In the genomic region with DNA sequence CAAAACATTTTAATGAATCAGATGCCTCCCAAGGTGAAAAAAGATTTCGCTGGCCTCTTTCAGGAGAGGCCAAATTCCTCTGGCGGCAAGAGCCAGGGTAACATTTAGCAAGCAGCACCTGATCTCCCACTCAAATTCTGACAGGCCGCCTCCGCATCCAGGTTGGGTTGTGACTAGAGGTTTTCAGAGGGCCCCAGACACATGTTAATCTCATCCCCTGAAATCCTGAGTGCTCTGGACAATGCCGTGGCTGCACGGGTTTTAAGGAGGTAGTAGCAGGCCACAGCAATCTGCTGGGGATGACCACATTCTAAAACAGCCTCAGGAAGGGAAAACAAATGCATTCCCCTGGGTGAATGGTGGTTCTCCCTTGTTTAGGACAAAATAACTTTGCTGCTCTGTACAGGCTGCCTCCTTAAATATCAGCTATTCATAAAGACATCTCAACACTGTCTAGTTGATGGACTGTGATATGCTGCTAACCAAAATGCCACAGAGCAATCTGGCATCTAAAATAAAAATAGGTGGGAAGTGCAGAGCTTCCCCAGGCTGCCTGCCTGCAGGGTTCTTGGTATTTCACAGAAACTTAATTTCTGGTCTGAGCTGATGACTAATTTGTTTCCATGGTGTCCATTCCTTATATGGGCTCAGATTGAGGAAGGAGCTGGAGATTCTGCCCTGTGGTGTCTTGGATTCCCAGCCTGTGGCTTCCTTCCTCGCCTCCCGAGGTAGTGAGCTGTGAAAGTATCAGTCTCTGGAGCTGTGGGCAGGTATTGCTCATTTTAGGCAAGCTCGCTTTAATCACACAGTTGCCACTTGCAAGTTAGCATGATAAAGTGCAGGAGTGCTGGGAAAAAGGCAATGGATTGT, we compare ENCODE assay signal across 12 cellular contexts.
DNase-seq lines count a peak whose midpoint lies in the region; ATAC-seq and TF ChIP-seq lines count a peak whose summit lies in the region.
"Had no signal": no experiment of that assay in that cellular context is flagged by ENCODE, and none has a peak within 500 bp of the region (broad histone marks: within the 10 kb centered on the region; RNA-seq: fewer than 3 reads in every experiment).

No MANE protein-coding gene starts in this region.

- no peaks in the 10 kb centered on the region for H3K27me3 ChIP-seq in RWPE2 (ENCODE audit: insufficient read depth, poor library complexity, severe bottlenecking)
- H3K27me3 ChIP-seq: ascending aorta had no signal

- H3K36me3 ChIP-seq in RWPE2 (ENCODE audit: low read depth) = 0 out of 2 replicates have a peak, but pooled peaks cover 7% of the 10 kb centered on the region

- peak; percentile 99 for ATAC-seq in RWPE2 (ENCODE audit: low read depth)
- no peak for ATAC-seq in HG02981 (IDR thresholded peaks at IDR 0.05; ENCODE audit: unreplicated experiment)
- ATAC-seq: GM12878; natural killer cell treated with Interleukin-12 subunit alpha and Interleukin-12 subunit beta and Interleukin-15 and Interleukin-18, amount 100 ng/mL, for 72 hours had no signal

- H3K36me3 Mint-ChIP-seq in progenitor cell of endocrine pancreas (ENCODE audit: insufficient read depth) = peaks cover 34% of the 10 kb centered on the region

- TF ChIP-seq CTCF in RWPE2 (IDR thresholded peaks at IDR 0.05; ENCODE audit: poor library complexity, severe bottlenecking) (no peak), progenitor cell of endocrine pancreas (IDR thresholded peaks at IDR 0.05; ENCODE audit: unreplicated experiment) (no peak)

- H3K4me3 ChIP-seq in RWPE2 (ENCODE audit: severe bottlenecking) = no peak overlapping the region
- H3K4me3 ChIP-seq: ascending aorta, GM12878 had no signal

- no peaks in the 10 kb centered on the region for H3K27me3 Mint-ChIP-seq in progenitor cell of endocrine pancreas
- H3K27me3 Mint-ChIP-seq: natural killer cell treated with Interleukin-12 subunit alpha and Interleukin-12 subunit beta and Interleukin-15 and Interleukin-18, amount 100 ng/mL, for 72 hours; stimulated activated naive CD8-positive, alpha-beta T cell treated with anti-CD3 and anti-CD28 coated beads, Interleukin-15, Interleukin-2, amounts not matched to agents 100 ng/mL and 50 ng/mL, for 24 hours had no signal

- no peaks in the 10 kb centered on the region for H3K9me3 ChIP-seq in RWPE2 (ENCODE audit: severe bottlenecking)

- H3K4me1 Mint-ChIP-seq in progenitor cell of endocrine pancreas (ENCODE audit: low read depth) = no peaks in the 10 kb centered on the region

- H3K4me1 ChIP-seq in RWPE2 (ENCODE audit: insufficient read depth, poor library complexity, severe bottlenecking) = peaks cover 8% of the 10 kb centered on the region
- H3K4me1 ChIP-seq: ascending aorta had no signal

- DNase-seq in GM04504 (ENCODE audit: low read depth) = peak; percentile 72
- DNase-seq in RWPE2 (ENCODE audit: low spot score) = no peak
- peak; percentile 69 for DNase-seq in fibroblast of gingiva (ENCODE audit: low read depth)
- no peak for DNase-seq in progenitor cell of endocrine pancreas (ENCODE audit: low spot score, unreplicated experiment)
- no peak for DNase-seq in stimulated activated CD4-positive, alpha-beta T cell treated with anti-CD3 and anti-CD28 coated beads, Interleukin-15, amount 100 ng/mL, for 24 hours
- no peak for DNase-seq in HT-29 (ENCODE audit: low spot score)
- no peak for DNase-seq in DMS114 treated with DMSO at 0.1 percent for 48 hours (lab: John Stamatoyannopoulos, UW; ENCODE audit: unreplicated experiment)

- no peak overlapping the region for H3K4me3 Mint-ChIP-seq in progenitor cell of endocrine pancreas (ENCODE audit: low read depth)
- H3K4me3 Mint-ChIP-seq: natural killer cell treated with Interleukin-12 subunit alpha and Interleukin-12 subunit beta and Interleukin-15 and Interleukin-18, amount 100 ng/mL, for 72 hours; stimulated activated naive CD8-positive, alpha-beta T cell treated with anti-CD3 and anti-CD28 coated beads, Interleukin-15, Interleukin-2, amounts not matched to agents 100 ng/mL and 50 ng/mL, for 24 hours had no signal

- no peak overlapping the region for H3K27ac ChIP-seq in RWPE2 (ENCODE audit: poor library complexity, severe bottlenecking)
- H3K27ac ChIP-seq: ascending aorta had no signal

- peaks cover 12% of the 10 kb centered on the region for H3K9me3 Mint-ChIP-seq in progenitor cell of endocrine pancreas (ENCODE audit: low read depth)
- H3K9me3 Mint-ChIP-seq: natural killer cell treated with Interleukin-12 subunit alpha and Interleukin-12 subunit beta and Interleukin-15 and Interleukin-18, amount 100 ng/mL, for 72 hours; stimulated activated naive CD8-positive, alpha-beta T cell treated with anti-CD3 and anti-CD28 coated beads, Interleukin-15, Interleukin-2, amounts not matched to agents 100 ng/mL and 50 ng/mL, for 24 hours had no signal

- peak overlapping the region; percentile 38 for H3K27ac Mint-ChIP-seq in progenitor cell of endocrine pancreas
- H3K27ac Mint-ChIP-seq: natural killer cell treated with Interleukin-12 subunit alpha and Interleukin-12 subunit beta and Interleukin-15 and Interleukin-18, amount 100 ng/mL, for 72 hours; stimulated activated naive CD8-positive, alpha-beta T cell treated with anti-CD3 and anti-CD28 coated beads, Interleukin-15, Interleukin-2, amounts not matched to agents 100 ng/mL and 50 ng/mL, for 24 hours had no signal

Comparison
In these comparisons a context has a peak if more than half of its experiments do, and no peak if none do; other contexts are left out.
1. DNase-seq: peak in GM04504 (single experiment) and fibroblast of gingiva (single experiment); none in RWPE2 (single experiment), progenitor cell of endocrine pancreas (single experiment), stimulated activated CD4-positive, alpha-beta T cell treated with anti-CD3 and anti-CD28 coated beads, Interleukin-15, amount 100 ng/mL, for 24 hours (single experiment), HT-29 (single experiment) and DMS114 treated with DMSO at 0.1 percent for 48 hours (single experiment).